Comparison of ENCODE assay signal across 7 cellular contexts in the genomic region with DNA sequence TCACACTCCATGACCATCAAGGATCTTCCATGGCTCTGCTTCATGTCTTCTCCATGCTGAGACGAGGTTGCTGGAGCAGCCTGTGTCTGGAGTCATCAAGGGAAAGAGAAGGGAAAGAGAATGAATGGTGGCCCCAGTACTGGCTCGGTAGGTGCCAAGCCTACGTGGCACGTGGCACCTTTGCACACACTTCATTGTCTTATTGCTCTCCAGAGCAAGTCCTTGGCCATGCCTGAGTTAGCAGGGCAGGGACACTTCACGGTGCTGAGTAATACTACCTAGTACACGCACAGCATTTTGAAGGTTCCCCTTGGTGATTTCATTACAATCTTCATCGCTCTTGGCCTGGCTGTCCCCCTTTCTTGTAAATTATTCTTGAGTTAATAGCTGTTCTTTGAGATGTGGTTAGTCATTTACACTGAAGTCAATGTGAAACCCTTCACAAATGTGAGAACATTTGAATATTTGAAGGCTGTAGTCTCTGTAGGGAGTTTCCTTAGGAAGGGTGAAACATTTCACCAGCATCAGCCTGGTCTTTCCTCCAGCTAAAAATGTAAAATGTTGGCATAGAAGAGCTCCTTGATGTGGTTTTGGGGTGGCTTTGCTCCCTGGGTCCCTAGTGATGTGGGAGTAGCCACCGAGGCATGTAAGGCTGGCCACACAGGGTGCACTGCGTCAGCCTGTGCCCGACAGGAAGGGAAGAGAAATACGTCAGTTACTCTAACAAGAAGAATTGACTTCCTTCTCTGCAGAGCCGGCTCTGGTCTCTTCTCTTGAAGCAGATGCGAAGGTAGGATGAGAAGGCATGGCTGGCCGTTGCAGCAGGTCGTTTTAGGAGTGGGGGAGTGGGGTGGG. TPM values are rescaled to one million over a fixed set of nuclear protein-coding genes. Genes with fewer than 3 reads are reported as not detected.
DNase-seq lines count a peak whose midpoint lies in the region; ATAC-seq and TF ChIP-seq lines count a peak whose summit lies in the region.

A gene with protein sequence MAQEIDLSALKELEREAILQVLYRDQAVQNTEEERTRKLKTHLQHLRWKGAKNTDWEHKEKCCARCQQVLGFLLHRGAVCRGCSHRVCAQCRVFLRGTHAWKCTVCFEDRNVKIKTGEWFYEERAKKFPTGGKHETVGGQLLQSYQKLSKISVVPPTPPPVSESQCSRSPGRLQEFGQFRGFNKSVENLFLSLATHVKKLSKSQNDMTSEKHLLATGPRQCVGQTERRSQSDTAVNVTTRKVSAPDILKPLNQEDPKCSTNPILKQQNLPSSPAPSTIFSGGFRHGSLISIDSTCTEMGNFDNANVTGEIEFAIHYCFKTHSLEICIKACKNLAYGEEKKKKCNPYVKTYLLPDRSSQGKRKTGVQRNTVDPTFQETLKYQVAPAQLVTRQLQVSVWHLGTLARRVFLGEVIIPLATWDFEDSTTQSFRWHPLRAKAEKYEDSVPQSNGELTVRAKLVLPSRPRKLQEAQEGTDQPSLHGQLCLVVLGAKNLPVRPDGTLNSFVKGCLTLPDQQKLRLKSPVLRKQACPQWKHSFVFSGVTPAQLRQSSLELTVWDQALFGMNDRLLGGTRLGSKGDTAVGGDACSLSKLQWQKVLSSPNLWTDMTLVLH (plus strand): TSS at position 766 of the 855 bp plus-strand sequence. CDS start 13,215 bp downstream, outside the sequence.

- peak within 1 kb of the TSS; percentile 61 for H3K27ac ChIP-seq in hepatocyte

- H3K9me3 ChIP-seq in hepatocyte (ENCODE audit: low read depth): no peaks in the 10 kb centered on the region

- peak; percentile 49 for TF ChIP-seq POLR2A in GM18951 (IDR thresholded peaks at IDR 0.05; ENCODE audit: extremely low read depth, insufficient read depth, insufficient read length)

- H3K36me3 ChIP-seq in hepatocyte (replicated peaks; ENCODE audit: insufficient read depth, low read depth): no peaks in the 10 kb centered on the region

- no peak within 1 kb of the TSS for H3K4me3 ChIP-seq in hepatocyte

- WGBS in hepatocyte (ENCODE audit: low lambda C conversion rate, missing lambda C conversion rate): 81% methylated on average over 15 of the region's 15 CpGs

- H3K4me1 ChIP-seq in hepatocyte (ENCODE audit: insufficient read depth): peaks cover 21% of the 10 kb centered on the region

- no peak within 1 kb of the TSS for H2AFZ ChIP-seq in hepatocyte

- H3K4me2 ChIP-seq in hepatocyte: no peak within 1 kb of the TSS

- no peaks in the 10 kb centered on the region for H4K20me1 ChIP-seq in hepatocyte (ENCODE audit: insufficient read depth, poor library complexity, severe bottlenecking)

- no peaks in the 10 kb centered on the region for H3K79me2 ChIP-seq in hepatocyte

- no peaks in the 10 kb centered on the region for H3K9me2 ChIP-seq in hepatocyte (replicated peaks; ENCODE audit: insufficient read depth)

- no peak for TF ChIP-seq CTCF in hepatocyte (IDR thresholded peaks at IDR 0.05; ENCODE audit: poor library complexity)

- DNase-seq in RPMI8226: peak; percentile 15
- peak; percentile 53 for DNase-seq in activated gamma-delta T cell treated with anti-CD3 and anti-CD28 coated beads, Interleukin-2, amount 50 U/mL, for 16 hours (ENCODE audit: low read depth)
- DNase-seq in hepatocyte (ENCODE audit: low spot score): no peak
- DNase-seq in stimulated activated CD4-positive, alpha-beta T cell treated with anti-CD3 and anti-CD28 coated beads, TNF-alpha, amount 100 ng/mL, for 1 hour (ENCODE audit: low read depth in 3 of 3, low spot score in 1 of 3): peak; percentile 33 to 47 (median 42)
- no peak for DNase-seq in NCI-H524 (lab: John Stamatoyannopoulos, UW)

- peak; percentile 36 for ATAC-seq in HG03064 (IDR thresholded peaks at IDR 0.05; ENCODE audit: low read depth, unreplicated experiment)

- in situ Hi-C loops in GM18951 (cut with MboI; ENCODE audit: low sequenced_read_pairs, unreplicated experiment): no loop called here

- no peaks in the 10 kb centered on the region for H3K27me3 ChIP-seq in hepatocyte

RNA-seq across cellular contexts. Expression of the gene that starts here (rescaled TPM):
- total RNA-seq in hepatocyte: 1.4 and 1.7 TPM in 2 replicates
- 1.5 and 3.1 TPM in 2 replicates for polyA plus RNA-seq in hepatocyte

Comparison
In these comparisons a context has a peak if more than half of its experiments do, and no peak if none do; other contexts are left out.
1. DNase-seq: peak in RPMI8226 (single experiment), activated gamma-delta T cell treated with anti-CD3 and anti-CD28 coated beads, Interleukin-2, amount 50 U/mL, for 16 hours (single experiment) and stimulated activated CD4-positive, alpha-beta T cell treated with anti-CD3 and anti-CD28 coated beads, TNF-alpha, amount 100 ng/mL, for 1 hour (3 of 3); none in hepatocyte (single experiment) and NCI-H524 (0 of 2).